1 cellular context compared by ENCODE assay signal in the genomic region with DNA sequence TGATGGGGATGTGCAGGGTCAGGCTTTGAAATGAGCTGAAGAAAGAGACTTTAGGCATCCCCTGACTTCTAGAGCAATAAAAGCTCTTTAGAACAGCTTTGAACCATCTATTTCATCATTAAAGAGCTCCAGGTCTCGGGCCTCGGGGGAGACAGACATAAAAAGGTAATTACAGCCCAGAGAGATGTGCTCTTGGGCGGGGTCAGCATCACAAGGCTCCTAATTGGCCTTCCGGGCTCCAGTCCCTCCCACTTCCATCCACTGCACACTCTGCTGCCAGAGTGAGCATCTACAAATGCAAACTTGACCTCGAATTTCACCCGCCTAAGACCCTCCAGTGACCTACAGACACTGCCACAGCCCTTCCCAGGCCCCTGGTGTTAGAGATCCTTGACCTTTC.
TF ChIP-seq lines count a peak whose summit lies in the region.

No MANE protein-coding gene starts in this region.

TF ChIP-seq in GM12878, 131 proteins besides CTCF, POLR2A, EP300 and RAD21 (continued from another document):
- no peak for TF ChIP-seq ZNF592 (IDR thresholded peaks at IDR 0.05)
- no peak for TF ChIP-seq REST (IDR thresholded peaks at IDR 0.05; ENCODE audit: low read depth, low read length)
- TF ChIP-seq HCFC1 (IDR thresholded peaks at IDR 0.05; ENCODE audit: low read length), result no peak
- no peak for TF ChIP-seq NBN (IDR thresholded peaks at IDR 0.05)
- no peak for TF ChIP-seq MTA3 (IDR thresholded peaks at IDR 0.05; ENCODE audit: borderline replicate concordance, low read length)
- no peak for TF ChIP-seq CEBPB (IDR thresholded peaks at IDR 0.05; ENCODE audit: borderline replicate concordance in 1 of 2, low read depth in 2 of 2, low read length in 2 of 2)
- TF ChIP-seq IKZF2 (IDR thresholded peaks at IDR 0.05), result no peak
- TF ChIP-seq MEF2A (IDR thresholded peaks at IDR 0.05; ENCODE audit: insufficient read depth, low read depth, low read length), result no peak
- no peak for TF ChIP-seq PBX3 (IDR thresholded peaks at IDR 0.05; ENCODE audit: insufficient replicate concordance, low read depth, low read length)
- TF ChIP-seq E4F1 (IDR thresholded peaks at IDR 0.05; ENCODE audit: borderline replicate concordance, partially characterized antibody), result no peak
- no peak for TF ChIP-seq ZNF207 (IDR thresholded peaks at IDR 0.05; ENCODE audit: borderline replicate concordance)
- no peak for TF ChIP-seq HDGF (IDR thresholded peaks at IDR 0.05)
- no peak for TF ChIP-seq BCL11A (IDR thresholded peaks at IDR 0.05; ENCODE audit: low read depth, low read length)
- no peak for TF ChIP-seq GABPA (IDR thresholded peaks at IDR 0.05; ENCODE audit: low read depth)
TF ChIP-seq in GM12878: peak in this region for 0.
